ENCODE assay signal across 1 cellular context in genomic region chr7:102463841-102464576, GRCh38.
TF ChIP-seq lines count a peak whose summit lies in the region.

No MANE protein-coding gene starts in this region.

TF ChIP-seq in endothelial cell of umbilical vein, 7 proteins besides CTCF, POLR2A, EP300 and RAD21 (continued from another document):
- TF ChIP-seq, protein P1, sequence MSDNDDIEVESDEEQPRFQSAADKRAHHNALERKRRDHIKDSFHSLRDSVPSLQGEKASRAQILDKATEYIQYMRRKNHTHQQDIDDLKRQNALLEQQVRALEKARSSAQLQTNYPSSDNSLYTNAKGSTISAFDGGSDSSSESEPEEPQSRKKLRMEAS (IDR thresholded peaks at IDR 0.05; ENCODE audit: insufficient read depth, insufficient read length) = no peak
- TF ChIP-seq GATA2 (IDR thresholded peaks at IDR 0.05; ENCODE audit: insufficient read depth, insufficient read length, low read depth, low read length) = no peak
